ENCODE assay signal across 9 cellular contexts in genomic region chr9:21965401-21965951, GRCh38. TPM values are rescaled to one million over a fixed set of nuclear protein-coding genes. Genes with fewer than 3 reads are reported as not detected.
DNase-seq lines count a peak whose midpoint lies in the region; ATAC-seq and TF ChIP-seq lines count a peak whose summit lies in the region.
"Had no signal": no experiment of that assay in that cellular context is flagged by ENCODE, and none has a peak within 500 bp of the region (broad histone marks: within the 10 kb centered on the region; RNA-seq: fewer than 3 reads in every experiment).

No MANE protein-coding gene starts in this region.

- H3K9me3 Mint-ChIP-seq in activated naive CD8-positive, alpha-beta T cell treated with anti-CD3 and anti-CD28 coated beads, Interleukin-2, amount 10 ng/mL, durations not matched to agents 7 days and 5 days, result peaks cover 19% of the 10 kb centered on the region

- H3K27me3 ChIP-seq in iPS-18a (ENCODE audit: control insufficient read depth, insufficient read depth, low read length) (peaks cover 90% of the 10 kb centered on the region), smooth muscle cell (ENCODE audit: low read depth) (peaks cover 61% of the 10 kb centered on the region)

- H3K4me2 ChIP-seq in smooth muscle cell, result peak overlapping the region; percentile 87

- H3K27ac Mint-ChIP-seq in activated naive CD8-positive, alpha-beta T cell treated with anti-CD3 and anti-CD28 coated beads, Interleukin-2, amount 10 ng/mL, durations not matched to agents 7 days and 5 days, result no peak overlapping the region

- no peaks in the 10 kb centered on the region for H3K79me2 ChIP-seq in smooth muscle cell (ENCODE audit: low read depth)

- no peaks in the 10 kb centered on the region for H3F3A ChIP-seq in smooth muscle cell (ENCODE audit: low read depth)

- H3K4me1 ChIP-seq in iPS-18a (ENCODE audit: control insufficient read depth, low read depth, low read length) (peaks cover 23% of the 10 kb centered on the region), smooth muscle cell (ENCODE audit: low read depth) (peaks cover 6% of the 10 kb centered on the region)

- peak; percentile 80 for DNase-seq in EL
- peak in 69 of 76 experiments; percentile 32 to 85 (median 69) for DNase-seq in HUDEP-2 (lab: John Stamatoyannopoulos, UW; ENCODE audit: unreplicated experiment in 76 of 76)
- DNase-seq in activated naive CD8-positive, alpha-beta T cell treated with anti-CD3 and anti-CD28 coated beads, Interleukin-2, amount 10 ng/mL, durations not matched to agents 7 days and 5 days, result peak; percentile 66
- DNase-seq in smooth muscle cell (lab: John Stamatoyannopoulos, UW; ENCODE audit: unreplicated experiment), result no peak
- no peak for DNase-seq in NCI-H69 (lab: John Stamatoyannopoulos, UW)
- no peak for DNase-seq in DMS 273 (lab: John Stamatoyannopoulos, UW; ENCODE audit: unreplicated experiment)

- H3K9me3 ChIP-seq in iPS-18a (ENCODE audit: control insufficient read depth, low read depth, low read length), result no peaks in the 10 kb centered on the region
- no peaks in the 10 kb centered on the region for H3K9me3 ChIP-seq in smooth muscle cell (replicated peaks; ENCODE audit: low read depth)

- ATAC-seq in GM21381 (IDR thresholded peaks at IDR 0.05; ENCODE audit: unreplicated experiment), result peak; percentile 81
- peak; percentile 76 for ATAC-seq in activated naive CD8-positive, alpha-beta T cell treated with anti-CD3 and anti-CD28 coated beads, Interleukin-2, amount 10 ng/mL, durations not matched to agents 7 days and 5 days (ENCODE audit: low read depth)
- ATAC-seq: Panc1 had no signal

- H3K36me3 Mint-ChIP-seq in activated naive CD8-positive, alpha-beta T cell treated with anti-CD3 and anti-CD28 coated beads, Interleukin-2, amount 10 ng/mL, durations not matched to agents 7 days and 5 days, result peaks cover 16% of the 10 kb centered on the region

- H3K4me1 Mint-ChIP-seq in activated naive CD8-positive, alpha-beta T cell treated with anti-CD3 and anti-CD28 coated beads, Interleukin-2, amount 10 ng/mL, durations not matched to agents 7 days and 5 days, result peaks cover 32% of the 10 kb centered on the region

- WGBS in smooth muscle cell (ENCODE audit: low lambda C conversion rate), result 6% methylated on average over 29 of the region's 30 CpGs

- H3K27me3 Mint-ChIP-seq in activated naive CD8-positive, alpha-beta T cell treated with anti-CD3 and anti-CD28 coated beads, Interleukin-2, amount 10 ng/mL, durations not matched to agents 7 days and 5 days, result peaks cover 89% of the 10 kb centered on the region

- TF ChIP-seq CTCF in smooth muscle cell (IDR thresholded peaks at IDR 0.05; ENCODE audit: borderline replicate concordance, insufficient read depth, poor library complexity, severe bottlenecking), result peak; percentile 45

- no peak overlapping the region for H3K27ac ChIP-seq in iPS-18a (ENCODE audit: low read length)
- H3K27ac ChIP-seq in smooth muscle cell (ENCODE audit: low read depth), result no peak overlapping the region

- H3K9ac ChIP-seq in iPS-18a (ENCODE audit: low read length) (no peak overlapping the region), smooth muscle cell (ENCODE audit: low read depth) (peak overlapping the region; percentile 49)

- POLR2A ChIA-PET in activated naive CD8-positive, alpha-beta T cell treated with anti-CD3 and anti-CD28 coated beads, Interleukin-2, amount 10 ng/mL, durations not matched to agents 7 days and 5 days (lab: Charles Lee), result no interaction called here

- H3K4me3 ChIP-seq in iPS-18a (ENCODE audit: low read length), result peak overlapping the region; percentile 54
- H3K4me3 ChIP-seq in smooth muscle cell, result peak overlapping the region; percentile 50

- H3K36me3 ChIP-seq in iPS-18a (ENCODE audit: control insufficient read depth, low read depth, low read length) (no peaks in the 10 kb centered on the region), smooth muscle cell (ENCODE audit: low read depth) (no peaks in the 10 kb centered on the region)

- H4K20me1 ChIP-seq in smooth muscle cell (ENCODE audit: low read depth), result peaks cover 11% of the 10 kb centered on the region

- H2AFZ ChIP-seq in smooth muscle cell (ENCODE audit: low read depth), result peak overlapping the region; percentile 93

- H3K4me3 Mint-ChIP-seq in activated naive CD8-positive, alpha-beta T cell treated with anti-CD3 and anti-CD28 coated beads, Interleukin-2, amount 10 ng/mL, durations not matched to agents 7 days and 5 days, result peak overlapping the region; percentile 77

RNA-seq across cellular contexts. Expression of gene CDKN2A, which starts 28.7 kb away (rescaled TPM):
- 10 to 100 TPM; 19.3 to 20.4 TPM for total RNA-seq in activated naive CD8-positive, alpha-beta T cell treated with anti-CD3 and anti-CD28 coated beads, Interleukin-2, amount 10 ng/mL, durations not matched to agents 7 days and 5 days
- 66.3 and 69.4 TPM in 2 replicates for total RNA-seq in smooth muscle cell
- 77.5 and 146 TPM in 2 replicates for polyA plus RNA-seq in smooth muscle cell

RNA-seq across cellular contexts. Expression of gene CDKN2B-AS1, which starts 29.1 kb away (rescaled TPM):
- 1 to 10 TPM; 3.7 to 5.1 TPM for total RNA-seq in activated naive CD8-positive, alpha-beta T cell treated with anti-CD3 and anti-CD28 coated beads, Interleukin-2, amount 10 ng/mL, durations not matched to agents 7 days and 5 days
- total RNA-seq in smooth muscle cell, result 23.7 and 38.5 TPM in 2 replicates
- polyA plus RNA-seq in smooth muscle cell, result 31.7 and 32.7 TPM in 2 replicates

RNA-seq across cellular contexts. Expression of gene CDKN2B, which starts 43.6 kb away (rescaled TPM):
- total RNA-seq in activated naive CD8-positive, alpha-beta T cell treated with anti-CD3 and anti-CD28 coated beads, Interleukin-2, amount 10 ng/mL, durations not matched to agents 7 days and 5 days, result 1 to 10 TPM; 1.4 to 2.1 TPM
- 184 and 192 TPM in 2 replicates for total RNA-seq in smooth muscle cell
- polyA plus RNA-seq in smooth muscle cell, result 116 and 157 TPM in 2 replicates

Comparison
In these comparisons a context has a peak if more than half of its experiments do, and no peak if none do; other contexts are left out.
1. DNase-seq: peak in EL (single experiment), HUDEP-2 (69 of 76) and activated naive CD8-positive, alpha-beta T cell treated with anti-CD3 and anti-CD28 coated beads, Interleukin-2, amount 10 ng/mL, durations not matched to agents 7 days and 5 days (single experiment); none in smooth muscle cell (single experiment), NCI-H69 (single experiment) and DMS 273 (single experiment).
2. RNA of gene CDKN2B, which starts 43.6 kb away (total RNA-seq): 184 to 192 TPM in smooth muscle cell; 1.4 to 2.1 TPM in activated naive CD8-positive, alpha-beta T cell treated with anti-CD3 and anti-CD28 coated beads, Interleukin-2, amount 10 ng/mL, durations not matched to agents 7 days and 5 days; every median in the first group is over 10 times any median in the second.